34 cellular contexts compared by ENCODE assay signal in the genomic region with DNA sequence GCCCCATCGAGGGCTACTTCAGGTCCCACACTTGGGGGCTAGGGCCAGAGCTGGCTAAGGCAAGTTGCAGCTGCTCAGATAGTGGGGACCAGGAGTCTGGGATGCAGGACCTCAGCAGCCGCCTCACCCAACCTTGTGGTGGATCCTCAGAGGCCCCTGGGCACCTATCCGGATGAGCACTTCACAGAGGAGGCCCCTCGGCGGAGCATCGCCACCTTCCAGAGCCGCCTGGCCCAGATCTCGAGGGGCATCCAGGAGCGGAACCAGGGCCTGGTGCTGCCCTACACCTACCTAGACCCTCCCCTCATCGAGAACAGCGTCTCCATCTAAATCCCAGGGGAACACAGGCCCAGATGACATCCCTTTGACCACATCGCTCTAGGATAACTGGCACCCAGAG. TPM values are rescaled to one million over a fixed set of nuclear protein-coding genes. Genes with fewer than 3 reads are reported as not detected.
"Had no signal": no experiment of that assay in that cellular context is flagged by ENCODE, and none has a peak within 500 bp of the region (broad histone marks: within the 10 kb centered on the region; RNA-seq: fewer than 3 reads in every experiment).

No MANE protein-coding gene starts in this region.

- H3K27ac ChIP-seq: brain microvascular endothelial cell, coronary artery, esophagus squamous epithelium, gastroesophageal sphincter, WERI-Rb-1 had no signal

- H3K4me1 ChIP-seq: esophagus squamous epithelium, gastroesophageal sphincter had no signal

- DNase-seq: activated B cell treated with CpG ODN at 0.5 μM for 24 hours; activated CD4-positive, alpha-beta T cell treated with anti-CD3 and anti-CD28 coated beads for 48 hours; activated CD4-positive, alpha-beta T cell treated with anti-CD3 and anti-CD28 coated beads, Interleukin-2, amount 50 U/mL, for 1 hour; activated CD4-positive, alpha-beta T cell treated with anti-CD3 and anti-CD28 coated beads, Interleukin-2, amount 50 U/mL, for 48 hours; activated CD8-positive, alpha-beta memory T cell treated with anti-CD3 and anti-CD28 coated beads for 24 hours; activated CD8-positive, alpha-beta T cell treated with anti-CD3 and anti-CD28 coated beads for 36 hours; activated effector memory CD4-positive, alpha-beta T cell treated with Interleukin-2 at 50 U/mL for 16 hours; activated gamma-delta T cell treated with Interleukin-2 at 50 U/mL for 16 hours; activated naive CD4-positive, alpha-beta T cell treated with anti-CD3 and anti-CD28 coated beads, Interleukin-2, amount 50 U/mL, for 16 hours; activated naive CD4-positive, alpha-beta T cell treated with Interleukin-2 at 50 U/mL for 16 hours; activated T-cell treated with anti-CD3 and anti-CD28 coated beads, Interleukin-2, amount 50 U/mL, for 4 hours; amniotic stem cell; anterior cingulate cortex; brain microvascular endothelial cell; dermis blood vessel endothelial cell; effector CD4-positive, alpha-beta T cell; effector memory CD8-positive, alpha-beta T cell; erythroblast; esophagus squamous epithelium; foreskin melanocyte; T-helper 1 cell; T-helper 17 cell; T1000; WERI-Rb-1 had no signal

- FAIRE-seq: astrocyte, bronchial epithelial cell had no signal

- H3K36me3 ChIP-seq: brain microvascular endothelial cell, gastroesophageal sphincter, WERI-Rb-1 had no signal

- H3K4me3 ChIP-seq: coronary artery, esophagus squamous epithelium, gastroesophageal sphincter had no signal

- ATAC-seq: activated CD4-positive, CD25-positive, alpha-beta regulatory T cell treated with anti-CD3 and anti-CD28 coated beads, Interleukin-2, amount 50 U/mL, for 24 hours; activated CD8-positive, alpha-beta T cell treated with anti-CD3 and anti-CD28 coated beads for 36 hours; activated T-cell treated with anti-CD3 and anti-CD28 coated beads, Interleukin-2, amount 50 U/mL, for 4 hours; activated T-helper 17 cell treated with anti-CD3 and anti-CD28 coated beads, Interleukin-2, amount 50 U/mL, for 72 hours; effector memory CD8-positive, alpha-beta T cell; gastroesophageal sphincter; T-helper 17 cell had no signal

- H3K9me3 ChIP-seq: esophagus squamous epithelium, gastroesophageal sphincter had no signal

RNA-seq across cellular contexts. Expression of gene ALOX15B, which starts 9.4 kb away (rescaled TPM):
- total RNA-seq: activated B cell treated with CpG ODN at 0.5 μM for 24 hours, astrocyte, cardiac septum, cerebellum, dermis blood vessel endothelial cell, fibroblast of lung, fibroblast of villous mesenchyme, T-helper 17 cell had no signal
- polyA plus RNA-seq: fibroblast of lung had no signal

RNA-seq across cellular contexts. Expression of gene ALOX12B, which starts 39.3 kb away (rescaled TPM):
- total RNA-seq: astrocyte, cardiac septum, cerebellum, dermis blood vessel endothelial cell, fibroblast of lung, fibroblast of villous mesenchyme, T-helper 17 cell had no signal
- polyA plus RNA-seq: fibroblast of lung had no signal

RNA-seq across cellular contexts. Expression of gene GUCY2D, which starts 45.8 kb away (rescaled TPM):
- total RNA-seq: activated B cell treated with CpG ODN at 0.5 μM for 24 hours; activated CD8-positive, alpha-beta T cell treated with anti-CD3 and anti-CD28 coated beads for 36 hours; astrocyte; bronchial epithelial cell; cardiac septum; cerebellum; dermis blood vessel endothelial cell; esophagus squamous epithelium; fibroblast of lung; fibroblast of villous mesenchyme; gastroesophageal sphincter had no signal
- polyA plus RNA-seq: fibroblast of lung had no signal
